ENCODE assay signal across 1 cellular context in genomic region chr17:17874478-17874877, GRCh38.
TF ChIP-seq lines count a peak whose summit lies in the region.

No MANE protein-coding gene starts in this region.

TF ChIP-seq in HEK293, 187 proteins besides CTCF, POLR2A, EP300 and RAD21 (continued from another document):
- TF ChIP-seq PATZ1 (tag by site-specific recombination; IDR thresholded peaks at IDR 0.05), result no peak
- no peak for TF ChIP-seq ZEB2 (tag by site-specific recombination; IDR thresholded peaks at IDR 0.05)
- peak; percentile 25; the same call in 1 of the 2 replicates for TF ChIP-seq ZNF600 (tag by site-specific recombination; IDR thresholded peaks at IDR 0.05)
- TF ChIP-seq, protein P1, sequence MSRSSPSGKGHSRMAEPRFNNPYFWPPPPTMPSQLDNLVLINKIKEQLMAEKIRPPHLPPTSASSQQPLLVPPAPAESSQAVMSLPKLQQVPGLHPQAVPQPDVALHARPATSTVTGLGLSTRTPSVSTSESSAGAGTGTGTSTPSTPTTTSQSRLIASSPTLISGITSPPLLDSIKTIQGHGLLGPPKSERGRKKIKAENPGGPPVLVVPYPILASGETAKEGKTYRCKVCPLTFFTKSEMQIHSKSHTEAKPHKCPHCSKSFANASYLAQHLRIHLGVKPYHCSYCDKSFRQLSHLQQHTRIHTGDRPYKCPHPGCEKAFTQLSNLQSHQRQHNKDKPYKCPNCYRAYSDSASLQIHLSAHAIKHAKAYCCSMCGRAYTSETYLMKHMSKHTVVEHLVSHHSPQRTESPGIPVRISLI (tag by site-specific recombination; IDR thresholded peaks at IDR 0.05), result no peak; the same call in none of the 2 replicates
- TF ChIP-seq ZNF747 (tag by site-specific recombination; IDR thresholded peaks at IDR 0.05), result no peak
- no peak for TF ChIP-seq ZNF121 (tag by site-specific recombination; IDR thresholded peaks at IDR 0.05)
- no peak for TF ChIP-seq ZNF132 (tag by site-specific recombination; IDR thresholded peaks at IDR 0.05; ENCODE audit: borderline replicate concordance)
